In the genomic region with DNA sequence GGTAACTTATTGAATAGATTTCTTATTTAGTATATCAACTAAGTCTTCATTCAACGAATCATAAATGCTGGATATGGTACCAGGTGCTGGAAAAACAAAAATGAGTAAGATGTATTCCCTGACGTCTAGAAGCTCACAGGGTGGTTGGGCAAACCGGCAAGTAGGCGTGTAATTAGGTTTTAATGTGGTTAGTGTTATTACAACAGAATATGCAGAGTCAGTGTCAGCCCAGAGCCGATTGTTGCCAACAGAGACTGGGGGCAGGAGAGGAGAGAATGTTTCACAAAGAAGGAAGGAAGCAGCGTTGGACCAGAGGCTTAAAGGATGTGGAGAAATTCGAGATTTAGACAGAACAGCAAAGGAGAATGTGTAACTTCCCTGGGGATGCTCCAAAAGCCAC, we compare ENCODE assay signal across 1 cellular context.
TF ChIP-seq lines count a peak whose summit lies in the region.

No MANE protein-coding gene starts in this region.

TF ChIP-seq in IMR-90, 13 proteins besides CTCF, POLR2A, EP300 and RAD21 (continued from another document):
- TF ChIP-seq, protein P1, sequence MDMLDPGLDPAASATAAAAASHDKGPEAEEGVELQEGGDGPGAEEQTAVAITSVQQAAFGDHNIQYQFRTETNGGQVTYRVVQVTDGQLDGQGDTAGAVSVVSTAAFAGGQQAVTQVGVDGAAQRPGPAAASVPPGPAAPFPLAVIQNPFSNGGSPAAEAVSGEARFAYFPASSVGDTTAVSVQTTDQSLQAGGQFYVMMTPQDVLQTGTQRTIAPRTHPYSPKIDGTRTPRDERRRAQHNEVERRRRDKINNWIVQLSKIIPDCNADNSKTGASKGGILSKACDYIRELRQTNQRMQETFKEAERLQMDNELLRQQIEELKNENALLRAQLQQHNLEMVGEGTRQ (IDR thresholded peaks at IDR 0.05; ENCODE audit: low read depth, low read length), result no peak
- no peak for TF ChIP-seq SMC3 (IDR thresholded peaks at IDR 0.05; ENCODE audit: low read depth, low read length)
- TF ChIP-seq FOS (IDR thresholded peaks at IDR 0.05; ENCODE audit: low read depth, low read length), result no peak
- TF ChIP-seq MAZ (IDR thresholded peaks at IDR 0.05; ENCODE audit: borderline replicate concordance, low read depth, low read length), result no peak
- no peak for TF ChIP-seq CHD1 (IDR thresholded peaks at IDR 0.05; ENCODE audit: low read depth, low read length)
- no peak for TF ChIP-seq MXI1 (IDR thresholded peaks at IDR 0.05; ENCODE audit: borderline replicate concordance, low read depth, low read length)
- TF ChIP-seq CEBPB (IDR thresholded peaks at IDR 0.05; ENCODE audit: low read depth, low read length), result no peak
